1 cellular context compared by ENCODE assay signal in genomic region chr1:110218739-110219138, GRCh38.
TF ChIP-seq lines count a peak whose summit lies in the region.

No MANE protein-coding gene starts in this region.

TF ChIP-seq in HepG2, 621 proteins besides CTCF, POLR2A, EP300 and RAD21 (continued from another document):
- TF ChIP-seq, protein P1, sequence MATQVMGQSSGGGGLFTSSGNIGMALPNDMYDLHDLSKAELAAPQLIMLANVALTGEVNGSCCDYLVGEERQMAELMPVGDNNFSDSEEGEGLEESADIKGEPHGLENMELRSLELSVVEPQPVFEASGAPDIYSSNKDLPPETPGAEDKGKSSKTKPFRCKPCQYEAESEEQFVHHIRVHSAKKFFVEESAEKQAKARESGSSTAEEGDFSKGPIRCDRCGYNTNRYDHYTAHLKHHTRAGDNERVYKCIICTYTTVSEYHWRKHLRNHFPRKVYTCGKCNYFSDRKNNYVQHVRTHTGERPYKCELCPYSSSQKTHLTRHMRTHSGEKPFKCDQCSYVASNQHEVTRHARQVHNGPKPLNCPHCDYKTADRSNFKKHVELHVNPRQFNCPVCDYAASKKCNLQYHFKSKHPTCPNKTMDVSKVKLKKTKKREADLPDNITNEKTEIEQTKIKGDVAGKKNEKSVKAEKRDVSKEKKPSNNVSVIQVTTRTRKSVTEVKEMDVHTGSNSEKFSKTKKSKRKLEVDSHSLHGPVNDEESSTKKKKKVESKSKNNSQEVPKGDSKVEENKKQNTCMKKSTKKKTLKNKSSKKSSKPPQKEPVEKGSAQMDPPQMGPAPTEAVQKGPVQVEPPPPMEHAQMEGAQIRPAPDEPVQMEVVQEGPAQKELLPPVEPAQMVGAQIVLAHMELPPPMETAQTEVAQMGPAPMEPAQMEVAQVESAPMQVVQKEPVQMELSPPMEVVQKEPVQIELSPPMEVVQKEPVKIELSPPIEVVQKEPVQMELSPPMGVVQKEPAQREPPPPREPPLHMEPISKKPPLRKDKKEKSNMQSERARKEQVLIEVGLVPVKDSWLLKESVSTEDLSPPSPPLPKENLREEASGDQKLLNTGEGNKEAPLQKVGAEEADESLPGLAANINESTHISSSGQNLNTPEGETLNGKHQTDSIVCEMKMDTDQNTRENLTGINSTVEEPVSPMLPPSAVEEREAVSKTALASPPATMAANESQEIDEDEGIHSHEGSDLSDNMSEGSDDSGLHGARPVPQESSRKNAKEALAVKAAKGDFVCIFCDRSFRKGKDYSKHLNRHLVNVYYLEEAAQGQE (IDR thresholded peaks at IDR 0.05; ENCODE audit: borderline replicate concordance in 1 of 2, low read depth in 1 of 2, low read length in 2 of 2): peak; percentile 72 to 93
